17 cellular contexts compared by ENCODE assay signal in genomic region chr4:73139991-73140390, GRCh38.
DNase-seq lines count a peak whose midpoint lies in the region; ATAC-seq, FAIRE-seq and TF ChIP-seq lines count a peak whose summit lies in the region.
"Had no signal": no experiment of that assay in that cellular context is flagged by ENCODE, and none has a peak within 500 bp of the region (broad histone marks: within the 10 kb centered on the region; RNA-seq: fewer than 3 reads in every experiment).

No MANE protein-coding gene starts in this region.

- H3K4me1 Mint-ChIP-seq in T-helper 2 cell treated with Interferon-gamma antibody and Interleukin-4, amounts not matched to agents 5 μg/mL and 100 μg/mL, for 36 hours (ENCODE audit: low read depth), result peaks cover 5% of the 10 kb centered on the region
- H3K4me1 Mint-ChIP-seq in astrocyte (ENCODE audit: low read depth, unreplicated experiment), result peaks cover 14% of the 10 kb centered on the region
- peaks cover 5% of the 10 kb centered on the region for H3K4me1 Mint-ChIP-seq in activated T-helper 17 cell treated with anti-CD3 and anti-CD28 coated beads, Interleukin-2, amount 50 U/mL, for 72 hours
- H3K4me1 Mint-ChIP-seq: mesothelial cell of epicardium had no signal

- peaks cover 41% of the 10 kb centered on the region for H3K36me3 Mint-ChIP-seq in T-helper 2 cell treated with Interferon-gamma antibody and Interleukin-4, amounts not matched to agents 5 μg/mL and 100 μg/mL, for 36 hours (ENCODE audit: low read depth)
- peaks cover 5% of the 10 kb centered on the region for H3K36me3 Mint-ChIP-seq in astrocyte (ENCODE audit: low read depth, unreplicated experiment)
- peaks cover 96% of the 10 kb centered on the region for H3K36me3 Mint-ChIP-seq in activated T-helper 17 cell treated with anti-CD3 and anti-CD28 coated beads, Interleukin-2, amount 50 U/mL, for 72 hours (ENCODE audit: low read depth)

- H3K27ac ChIP-seq in astrocyte (ENCODE audit: low read depth, low read length), result no peak overlapping the region
- H3K27ac ChIP-seq: ascending aorta, esophagus squamous epithelium had no signal

- no peak for DNase-seq in T-helper 2 cell treated with Interferon-gamma antibody and Interleukin-4, amounts not matched to agents 5 μg/mL and 100 μg/mL, for 36 hours (ENCODE audit: low spot score)
- DNase-seq in T-helper 2 cell, result no peak
- no peak for DNase-seq in astrocyte (ENCODE audit: low read depth)
- peak; percentile 52 for DNase-seq in iris pigment epithelial cell (ENCODE audit: low read depth)
- DNase-seq in skeletal muscle cell (ENCODE audit: low read depth), result peak; percentile 61
- DNase-seq: activated effector memory CD4-positive, alpha-beta T cell treated with anti-CD3 and anti-CD28 coated beads, Interleukin-2, amount 50 U/mL, for 16 hours; CD4-positive, alpha-beta T cell; esophagus squamous epithelium; kidney glomerular epithelial cell; MV-4-11; NCI-H2171 had no signal

- peak overlapping the region; percentile 39 for H3K27ac Mint-ChIP-seq in T-helper 2 cell treated with Interferon-gamma antibody and Interleukin-4, amounts not matched to agents 5 μg/mL and 100 μg/mL, for 36 hours
- peak overlapping the region; percentile 82 for H3K27ac Mint-ChIP-seq in astrocyte (ENCODE audit: unreplicated experiment)
- H3K27ac Mint-ChIP-seq in activated T-helper 17 cell treated with anti-CD3 and anti-CD28 coated beads, Interleukin-2, amount 50 U/mL, for 72 hours, result no peak overlapping the region
- H3K27ac Mint-ChIP-seq: mesothelial cell of epicardium had no signal

- no peaks in the 10 kb centered on the region for H3K4me1 ChIP-seq in astrocyte (ENCODE audit: insufficient read depth, low read length)
- H3K4me1 ChIP-seq: ascending aorta had no signal

- H3K4me3 ChIP-seq in astrocyte (ENCODE audit: insufficient read depth, low read depth, low read length) (no peak overlapping the region), skeletal muscle cell (ENCODE audit: low read depth, low read length) (no peak overlapping the region)
- H3K4me3 ChIP-seq: ascending aorta, esophagus squamous epithelium had no signal

- no peak for TF ChIP-seq CTCF in astrocyte (IDR thresholded peaks at IDR 0.05; ENCODE audit: insufficient read depth, low read depth, low read length)

- no peaks in the 10 kb centered on the region for H3K9me3 ChIP-seq in astrocyte (ENCODE audit: insufficient read depth, low read depth, low read length)
- H3K9me3 ChIP-seq: ascending aorta, esophagus squamous epithelium had no signal

- no peak overlapping the region for H3K4me2 ChIP-seq in astrocyte (ENCODE audit: low read length)

- H3K9ac ChIP-seq in astrocyte (ENCODE audit: low read length), result no peak overlapping the region

- H3K27me3 ChIP-seq in astrocyte (ENCODE audit: insufficient read depth, low read length), result no peaks in the 10 kb centered on the region
- H3K27me3 ChIP-seq: ascending aorta, esophagus squamous epithelium had no signal

- H4K20me1 ChIP-seq in astrocyte (ENCODE audit: insufficient read depth, low read length), result peaks cover 30% of the 10 kb centered on the region

- peaks cover 39% of the 10 kb centered on the region for H3K79me2 ChIP-seq in astrocyte (ENCODE audit: insufficient read depth, low read length)

- H3K27me3 Mint-ChIP-seq in T-helper 2 cell treated with Interferon-gamma antibody and Interleukin-4, amounts not matched to agents 5 μg/mL and 100 μg/mL, for 36 hours (ENCODE audit: low read depth), result no peaks in the 10 kb centered on the region
- no peaks in the 10 kb centered on the region for H3K27me3 Mint-ChIP-seq in astrocyte (ENCODE audit: low read depth, unreplicated experiment)
- H3K27me3 Mint-ChIP-seq in activated T-helper 17 cell treated with anti-CD3 and anti-CD28 coated beads, Interleukin-2, amount 50 U/mL, for 72 hours, result no peaks in the 10 kb centered on the region
- H3K27me3 Mint-ChIP-seq: CD4-positive, alpha-beta T cell had no signal

- ATAC-seq in activated T-helper 17 cell treated with anti-CD3 and anti-CD28 coated beads, Interleukin-2, amount 50 U/mL, for 72 hours (replicated peaks), result no peak
- ATAC-seq in HG03280 (IDR thresholded peaks at IDR 0.05; ENCODE audit: unreplicated experiment) (no peak), HG02610 (IDR thresholded peaks at IDR 0.05; ENCODE audit: unreplicated experiment) (no peak)

- FAIRE-seq in astrocyte (lab: Jason Lieb, UNC), result no peak
- FAIRE-seq: A204.1 had no signal

- no peak overlapping the region for H2AFZ ChIP-seq in astrocyte (ENCODE audit: low read depth, low read length)

- no peaks in the 10 kb centered on the region for H3K9me3 Mint-ChIP-seq in T-helper 2 cell treated with Interferon-gamma antibody and Interleukin-4, amounts not matched to agents 5 μg/mL and 100 μg/mL, for 36 hours
- no peaks in the 10 kb centered on the region for H3K9me3 Mint-ChIP-seq in astrocyte (ENCODE audit: unreplicated experiment)
- H3K9me3 Mint-ChIP-seq in activated T-helper 17 cell treated with anti-CD3 and anti-CD28 coated beads, Interleukin-2, amount 50 U/mL, for 72 hours, result no peaks in the 10 kb centered on the region
- H3K9me3 Mint-ChIP-seq: CD4-positive, alpha-beta T cell; mesothelial cell of epicardium had no signal

- H3K4me3 Mint-ChIP-seq in T-helper 2 cell treated with Interferon-gamma antibody and Interleukin-4, amounts not matched to agents 5 μg/mL and 100 μg/mL, for 36 hours, result no peak overlapping the region
- no peak overlapping the region for H3K4me3 Mint-ChIP-seq in astrocyte (ENCODE audit: unreplicated experiment)
- no peak overlapping the region for H3K4me3 Mint-ChIP-seq in activated T-helper 17 cell treated with anti-CD3 and anti-CD28 coated beads, Interleukin-2, amount 50 U/mL, for 72 hours
- H3K4me3 Mint-ChIP-seq: CD4-positive, alpha-beta T cell; mesothelial cell of epicardium had no signal

- H3K36me3 ChIP-seq in astrocyte (ENCODE audit: insufficient read depth, low read length), result peaks cover 62% of the 10 kb centered on the region

Comparison
In these comparisons a context has a peak if more than half of its experiments do, and no peak if none do; other contexts are left out.
1. DNase-seq: peak in iris pigment epithelial cell (single experiment) and skeletal muscle cell (single experiment); none in T-helper 2 cell treated with Interferon-gamma antibody and Interleukin-4, amounts not matched to agents 5 μg/mL and 100 μg/mL, for 36 hours (single experiment), T-helper 2 cell (0 of 5) and astrocyte (single experiment).